In the genomic region with DNA sequence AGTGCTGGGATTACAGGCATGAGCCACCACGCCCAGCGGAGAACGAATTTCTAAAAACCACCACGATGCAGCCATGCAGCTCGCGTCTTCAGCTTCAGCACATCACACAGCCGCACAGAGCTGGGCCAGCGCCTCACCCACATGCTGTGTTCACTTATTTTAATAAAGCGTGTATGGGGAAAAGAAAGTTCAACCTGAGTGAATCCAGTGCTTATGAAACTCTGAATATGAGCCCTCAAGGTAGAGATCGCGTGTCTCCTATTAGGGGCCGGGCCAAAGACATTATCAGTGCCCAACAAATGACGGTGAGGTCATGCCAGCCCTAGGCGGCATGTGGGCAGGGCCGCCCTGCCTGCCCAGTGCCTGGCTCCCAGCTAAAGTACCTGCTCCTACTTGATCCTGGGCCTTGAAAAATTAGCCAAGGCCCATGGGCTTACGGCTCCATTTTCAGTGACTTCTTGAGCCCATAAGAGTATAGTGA, we compare ENCODE assay signal across 9 cellular contexts. TPM values are rescaled to one million over a fixed set of nuclear protein-coding genes. Genes with fewer than 3 reads are reported as not detected.
A peak's percentile ranks its signal among the peaks of the same experiment; 100 is the strongest.
DNase-seq lines count a peak whose midpoint lies in the region; ATAC-seq and TF ChIP-seq lines count a peak whose summit lies in the region.
"Had no signal": no experiment of that assay in that cellular context is flagged by ENCODE, and none has a peak within 500 bp of the region (broad histone marks: within the 10 kb centered on the region; RNA-seq: fewer than 3 reads in every experiment).

No MANE protein-coding gene starts in this region.

- POLR2A ChIA-PET in OCI-LY7 (lab: Charles Lee) = interaction anchor here (0.6 to 9.4 kb wide), 6 partner anchors 8 to 65 kb away, joined by 3 to 104 read pairs (median 3); no protein-coding TSS in a partner anchor

- H3K27me3 ChIP-seq in thymus (ENCODE audit: control insufficient read depth, insufficient read depth) (no peaks in the 10 kb centered on the region), left ventricle myocardium inferior (ENCODE audit: low read depth) (no peaks in the 10 kb centered on the region)

- peak overlapping the region; percentile 96 for H3K27ac ChIP-seq in OCI-LY7 (ENCODE audit: low read depth, low read length, poor library complexity, severe bottlenecking)
- peak overlapping the region; percentile 31 for H3K27ac ChIP-seq in thymus (ENCODE audit: low read depth)
- H3K27ac ChIP-seq in left ventricle myocardium inferior (replicated peaks) = no peak overlapping the region
- H3K27ac ChIP-seq: prostate gland had no signal

- BruUV-seq in OCI-LY7 (replicated peaks; lab: Mats Ljungman, UMichigan) = no TSS peak

- no peak for DNase-seq in OCI-LY7 (ENCODE audit: low spot score)
- no peak for DNase-seq in HCEC 1CT
- DNase-seq in NCI-H2196 treated with DMSO at 0.1 percent for 48 hours (lab: John Stamatoyannopoulos, UW; ENCODE audit: unreplicated experiment) = no peak
- no peak for DNase-seq in left ventricle myocardium inferior
- DNase-seq: activated CD8-positive, alpha-beta memory T cell treated with anti-CD3 and anti-CD28 coated beads, Interleukin-2, amount 50 U/mL, for 48 hours had no signal

- H3K36me3 ChIP-seq in OCI-LY7 (ENCODE audit: insufficient read depth, low read length) (no peaks in the 10 kb centered on the region), thymus (ENCODE audit: control insufficient read depth, insufficient read depth) (no peaks in the 10 kb centered on the region), left ventricle myocardium inferior (no peaks in the 10 kb centered on the region)
- H3K36me3 ChIP-seq: prostate gland had no signal

- peak overlapping the region; percentile 45; the same call in 1 of the 2 replicates for H2AFZ ChIP-seq in OCI-LY7 (ENCODE audit: low read length)

- peak overlapping the region; percentile 93 for H3K4me2 ChIP-seq in OCI-LY7 (ENCODE audit: low read length)

- H3K9me2 ChIP-seq in OCI-LY7 (ENCODE audit: insufficient read depth, low read length) = no peaks in the 10 kb centered on the region

- H3K4me1 ChIP-seq in OCI-LY7 (ENCODE audit: insufficient read depth, low read length, poor library complexity, severe bottlenecking) = peaks cover 99% of the 10 kb centered on the region
- H3K4me1 ChIP-seq in thymus (ENCODE audit: control insufficient read depth, insufficient read depth, low read length) = peaks cover 46% of the 10 kb centered on the region
- peaks cover 79% of the 10 kb centered on the region for H3K4me1 ChIP-seq in left ventricle myocardium inferior

- ATAC-seq in GM19351 (IDR thresholded peaks at IDR 0.05; ENCODE audit: unreplicated experiment) = peak; percentile 82
- peak; percentile 78 for ATAC-seq in HG02870 (IDR thresholded peaks at IDR 0.05; ENCODE audit: unreplicated experiment)

- no peaks in the 10 kb centered on the region for H4K20me1 ChIP-seq in OCI-LY7 (ENCODE audit: insufficient read depth, low read length)

- H3K79me2 ChIP-seq in OCI-LY7 (ENCODE audit: insufficient read depth, low read depth, low read length) = peaks cover 79% of the 10 kb centered on the region

- 95% methylated on average over 16 of the region's 16 CpGs for WGBS in thymus

- CTCF ChIA-PET in OCI-LY7 (lab: Charles Lee; ENCODE audit: unreplicated experiment) = no interaction called here

- intact Hi-C loops in OCI-LY7 (cut with micrococcal nuclease; ENCODE audit: unreplicated experiment) = no loop called here
- intact Hi-C loops in left ventricle myocardium inferior (cut with micrococcal nuclease) = no loop called here

- H3K4me3 ChIP-seq in OCI-LY7 (ENCODE audit: low read depth, low read length, poor library complexity, severe bottlenecking) (peak overlapping the region; percentile 60), thymus (ENCODE audit: low read length) (no peak overlapping the region), left ventricle myocardium inferior (no peak overlapping the region)
- H3K4me3 ChIP-seq: prostate gland had no signal

- TF ChIP-seq CTCF in OCI-LY7 (conservative IDR thresholded peaks at IDR 0.05; ENCODE audit: low read length) = no peak
- TF ChIP-seq CTCF in left ventricle myocardium inferior (IDR thresholded peaks at IDR 0.05; ENCODE audit: borderline replicate concordance) = no peak

- H3K9me3 ChIP-seq in OCI-LY7 (ENCODE audit: low read length) (no peaks in the 10 kb centered on the region), thymus (ENCODE audit: control insufficient read depth) (no peaks in the 10 kb centered on the region), left ventricle myocardium inferior (replicated peaks) (no peaks in the 10 kb centered on the region)
- H3K9me3 ChIP-seq: prostate gland had no signal

RNA-seq across cellular contexts. Expression of a gene that starts 44.3 kb away (rescaled TPM):
- total RNA-seq in OCI-LY7 (2014; rRNA removed; shearing (Covaris generic)) = 4.9 and 8.0 TPM in 2 replicates
- total RNA-seq in OCI-LY7 (2022) (41.9 and 49.1 TPM in 2 replicates), left ventricle myocardium inferior (18.9 TPM)
- 17.0 TPM for polyA plus RNA-seq in thymus
